38 cellular contexts compared by ENCODE assay signal in genomic region chr19:56811480-56811879, GRCh38. TPM values are rescaled to one million over a fixed set of nuclear protein-coding genes. Genes with fewer than 3 reads are reported as not detected.
"Had no signal": no experiment of that assay in that cellular context is flagged by ENCODE, and none has a peak within 500 bp of the region (broad histone marks: within the 10 kb centered on the region; RNA-seq: fewer than 3 reads in every experiment).

No MANE protein-coding gene starts in this region.

- H3K4me1 ChIP-seq: adrenal gland, ascending aorta, body of pancreas, breast epithelium had no signal

- FAIRE-seq: bronchial epithelial cell had no signal

- H3K9me3 ChIP-seq: adrenal gland had no signal

- H3K27ac ChIP-seq: adrenal gland, ascending aorta, body of pancreas, brain microvascular endothelial cell, breast epithelium, cardiac muscle cell had no signal

- H3K27me3 ChIP-seq: adrenal gland, ascending aorta, body of pancreas, brain microvascular endothelial cell, breast epithelium, cardiac muscle cell had no signal

- DNase-seq: activated effector memory CD4-positive, alpha-beta T cell treated with anti-CD3 and anti-CD28 coated beads, Interleukin-2, amount 50 U/mL, for 16 hours; activated effector memory CD4-positive, alpha-beta T cell treated with Interleukin-2 at 50 U/mL for 16 hours; activated gamma-delta T cell; activated gamma-delta T cell treated with Interleukin-2 at 50 U/mL for 16 hours; activated naive CD4-positive, alpha-beta T cell; activated naive CD4-positive, alpha-beta T cell treated with anti-CD3 and anti-CD28 coated beads for 36 hours; activated naive CD4-positive, alpha-beta T cell treated with anti-CD3 and anti-CD28 coated beads, Interleukin-2, amount 10 ng/mL, durations not matched to agents 7 days and 5 days; activated naive CD4-positive, alpha-beta T cell treated with anti-CD3 and anti-CD28 coated beads, Interleukin-2, amount 50 U/mL, for 16 hours; activated naive CD4-positive, alpha-beta T cell treated with Interleukin-2 at 50 U/mL for 16 hours; activated naive CD8-positive, alpha-beta T cell treated with anti-CD3 and anti-CD28 coated beads for 36 hours; activated naive CD8-positive, alpha-beta T cell treated with anti-CD3 and anti-CD28 coated beads, Interleukin-2, amount 10 ng/mL, durations not matched to agents 7 days and 5 days; activated naive CD8-positive, alpha-beta T cell treated with anti-CD3 and anti-CD28 coated beads, Interleukin-2, amount 50 U/mL, for 24 hours; activated T-cell treated with anti-CD3 and anti-CD28 coated beads, Interleukin-2, amount 50 U/mL, for 1 hour; activated T-cell treated with anti-CD3 and anti-CD28 coated beads, Interleukin-2, amount 50 U/mL, for 24 hours; activated T-cell treated with anti-CD3 and anti-CD28 coated beads, Interleukin-2, amount 50 U/mL, for 4 hours; activated T-cell treated with anti-CD3 and anti-CD28 coated beads, Interleukin-2, amount 50 U/mL, for 48 hours; activated T-cell treated with anti-CD3 and anti-CD28 coated beads, Interleukin-2, amount 50 U/mL, for 72 hours; adrenal gland; amniotic stem cell; amygdala; anterior cingulate cortex; aorta; body of pancreas; brain microvascular endothelial cell; caudate nucleus; central memory CD4-positive, alpha-beta T cell; cerebellar nuclear complex had no signal

- ATAC-seq: activated naive CD4-positive, alpha-beta T cell treated with anti-CD3 and anti-CD28 coated beads, Interleukin-2, amount 50 U/mL, for 72 hours; activated naive CD8-positive, alpha-beta T cell treated with anti-CD3 and anti-CD28 coated beads, Interleukin-2, amount 50 U/mL, for 24 hours; activated T-cell treated with anti-CD3 and anti-CD28 coated beads, Interleukin-2, amount 50 U/mL, for 4 hours; activated T-cell treated with anti-CD3 and anti-CD28 coated beads, Interleukin-2, amount 50 U/mL, for 72 hours; activated T-helper 17 cell treated with anti-CD3 and anti-CD28 coated beads, Interleukin-2, amount 50 U/mL, for 72 hours; body of pancreas had no signal

- H3K4me3 ChIP-seq: adrenal gland, ascending aorta, body of pancreas, breast epithelium, cardiac muscle cell had no signal

- H3K36me3 ChIP-seq: brain microvascular endothelial cell, breast epithelium, cardiac muscle cell had no signal

RNA-seq across cellular contexts. Expression of gene PEG3, which starts 29.0 kb away (rescaled TPM):
- total RNA-seq: activated naive CD4-positive, alpha-beta T cell treated with anti-CD3 and anti-CD28 coated beads for 36 hours; activated naive CD4-positive, alpha-beta T cell treated with anti-CD3 and anti-CD28 coated beads, Interleukin-2, amount 50 U/mL, for 72 hours; activated T-helper 1 cell treated with anti-CD3 and anti-CD28 coated beads, Interleukin-12 subunit alpha, Interleukin-12 subunit beta, Interleukin-2, Interleukin-4 antibody, amounts not matched to agents 30 ng/mL and 10 ng/mL and 1 ng/mL, durations not matched to agents 14 hours and 24 hours and 36 hours; activated T-helper 2 cell treated with anti-CD3 and anti-CD28 coated beads, Interferon-gamma antibody, Interleukin-2, Interleukin-4, amounts not matched to agents 10 μg/mL and 5 μg/mL and 100 μg/mL, durations not matched to agents 14 hours and 24 hours and 36 hours; astrocyte; cardiac muscle cell; chondrocyte had no signal
- polyA plus RNA-seq: cardiac muscle cell had no signal

RNA-seq across cellular contexts. Expression of gene ZIM2, which starts 29.0 kb away (rescaled TPM):
- total RNA-seq: activated naive CD4-positive, alpha-beta T cell treated with anti-CD3 and anti-CD28 coated beads for 36 hours; activated naive CD4-positive, alpha-beta T cell treated with anti-CD3 and anti-CD28 coated beads, Interleukin-2, amount 50 U/mL, for 72 hours; activated naive CD8-positive, alpha-beta T cell treated with anti-CD3 and anti-CD28 coated beads for 36 hours; activated naive CD8-positive, alpha-beta T cell treated with anti-CD3 and anti-CD28 coated beads, Interleukin-2, amount 10 ng/mL, durations not matched to agents 7 days and 5 days; activated T-cell treated with anti-CD3 and anti-CD28 coated beads, Interleukin-2, amount 50 U/mL, for 4 hours; activated T-cell treated with anti-CD3 and anti-CD28 coated beads, Interleukin-2, amount 50 U/mL, for 72 hours; activated T-helper 1 cell treated with anti-CD3 and anti-CD28 coated beads, Interleukin-12 subunit alpha, Interleukin-12 subunit beta, Interleukin-2, Interleukin-4 antibody, amounts not matched to agents 30 ng/mL and 10 ng/mL and 1 ng/mL, durations not matched to agents 14 hours and 24 hours and 36 hours; activated T-helper 17 cell treated with anti-CD3 and anti-CD28 coated beads, Interleukin-2, amount 50 U/mL, for 72 hours; activated T-helper 2 cell treated with anti-CD3 and anti-CD28 coated beads, Interferon-gamma antibody, Interleukin-2, Interleukin-4, amounts not matched to agents 10 μg/mL and 5 μg/mL and 100 μg/mL, durations not matched to agents 14 hours and 24 hours and 36 hours; ascending aorta; astrocyte; bronchial epithelial cell; cardiac muscle cell; cardiac septum; chondrocyte had no signal
- polyA plus RNA-seq: aorta, cardiac muscle cell had no signal
